Comparison of ENCODE assay signal across 10 cellular contexts in the genomic region with DNA sequence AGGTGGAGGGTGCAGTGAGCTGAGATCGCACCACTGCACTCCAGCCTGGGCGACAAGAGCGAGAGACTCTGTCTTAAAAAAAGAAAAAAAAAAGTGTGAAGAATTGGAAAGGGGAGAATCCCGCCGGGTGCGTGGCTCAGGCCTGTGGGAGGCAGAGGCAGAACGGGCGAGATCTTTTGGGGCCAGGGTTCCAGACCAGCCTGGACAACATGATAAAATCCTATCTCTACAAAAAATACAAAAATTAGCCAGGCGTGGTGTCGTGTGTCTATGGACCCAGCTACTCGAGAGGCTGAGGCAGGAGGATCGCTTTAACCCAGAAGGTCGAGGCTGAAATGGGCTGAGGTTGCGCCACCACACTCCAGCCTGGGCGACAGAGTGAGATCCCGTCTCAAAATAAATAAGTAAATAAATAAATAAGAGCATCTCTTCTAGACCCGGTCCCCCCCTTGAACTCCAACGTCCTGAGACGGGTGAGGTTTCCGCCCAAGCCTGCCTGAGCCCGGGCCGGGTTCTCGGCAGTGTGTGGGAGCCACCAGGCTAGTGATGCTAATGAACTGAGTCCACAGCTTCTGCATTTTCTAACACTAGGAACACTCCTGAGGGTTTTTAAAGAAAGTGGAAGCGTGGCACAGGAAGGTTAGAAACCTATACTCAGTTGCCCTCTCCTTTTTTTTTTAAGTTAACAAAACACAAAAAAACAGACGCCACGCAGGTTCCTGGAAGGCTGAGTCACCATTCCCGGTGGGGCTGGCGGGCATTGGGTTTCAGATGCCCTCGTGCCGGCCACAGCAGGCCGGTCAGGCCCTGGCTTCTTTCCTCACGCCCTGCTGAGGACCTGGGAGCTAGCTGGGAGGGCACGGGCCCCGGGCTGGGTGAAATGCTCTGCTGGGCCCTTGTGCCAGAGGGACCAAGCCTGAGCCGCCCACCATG. TPM values are rescaled to one million over a fixed set of nuclear protein-coding genes. Genes with fewer than 3 reads are reported as not detected.
DNase-seq lines count a peak whose midpoint lies in the region; ATAC-seq and TF ChIP-seq lines count a peak whose summit lies in the region.
"Had no signal": no experiment of that assay in that cellular context is flagged by ENCODE, and none has a peak within 500 bp of the region (broad histone marks: within the 10 kb centered on the region; RNA-seq: fewer than 3 reads in every experiment).

No MANE protein-coding gene starts in this region.

- no peaks in the 10 kb centered on the region for H3K27me3 ChIP-seq in RWPE2 (ENCODE audit: insufficient read depth, poor library complexity, severe bottlenecking)
- H3K27me3 ChIP-seq in skeletal muscle satellite cell (ENCODE audit: control insufficient read depth, insufficient read depth, low read length), result no peaks in the 10 kb centered on the region

- peak overlapping the region; percentile 57 for H3K27ac Mint-ChIP-seq in chondrocyte (ENCODE audit: unreplicated experiment)

- H3K4me2 ChIP-seq in skeletal muscle satellite cell (ENCODE audit: low read length), result peak overlapping the region; percentile 44

- no peaks in the 10 kb centered on the region for H3K9me3 ChIP-seq in RWPE2 (ENCODE audit: severe bottlenecking)
- H3K9me3 ChIP-seq in skeletal muscle satellite cell (replicated peaks; ENCODE audit: low read length), result no peaks in the 10 kb centered on the region

- H3K27ac ChIP-seq in RWPE2 (ENCODE audit: poor library complexity, severe bottlenecking), result peak overlapping the region; percentile 36

- TF ChIP-seq CTCF in RWPE2 (IDR thresholded peaks at IDR 0.05; ENCODE audit: poor library complexity, severe bottlenecking), result no peak
- no peak for TF ChIP-seq CTCF in chondrocyte (IDR thresholded peaks at IDR 0.05)

- H3K36me3 Mint-ChIP-seq in chondrocyte (ENCODE audit: low read depth), result peaks cover 13% of the 10 kb centered on the region

- H3K4me3 ChIP-seq in RWPE2 (ENCODE audit: severe bottlenecking) (no peak overlapping the region), skeletal muscle satellite cell (ENCODE audit: low read length) (no peak overlapping the region)

- H3K4me1 ChIP-seq in RWPE2 (ENCODE audit: insufficient read depth, poor library complexity, severe bottlenecking) (no peaks in the 10 kb centered on the region), skeletal muscle satellite cell (ENCODE audit: control insufficient read depth, insufficient read depth, low read length) (peaks cover 38% of the 10 kb centered on the region)

- peak overlapping the region; percentile 67 for H3K9ac ChIP-seq in skeletal muscle satellite cell (ENCODE audit: low read depth, low read length)

- H3K9me3 Mint-ChIP-seq in chondrocyte (ENCODE audit: low read depth), result no peaks in the 10 kb centered on the region

- no peak overlapping the region for H3K4me3 Mint-ChIP-seq in chondrocyte (ENCODE audit: unreplicated experiment)

- H3K27me3 Mint-ChIP-seq in chondrocyte (ENCODE audit: low read depth), result no peaks in the 10 kb centered on the region

- ATAC-seq in RWPE2 (ENCODE audit: low read depth), result no peak
- ATAC-seq in GM18909 (IDR thresholded peaks at IDR 0.05; ENCODE audit: poor library complexity, unreplicated experiment), result no peak
- no peak for ATAC-seq in GM18520 (IDR thresholded peaks at IDR 0.05; ENCODE audit: unreplicated experiment)

- H3K4me1 Mint-ChIP-seq in chondrocyte (ENCODE audit: low read depth), result peaks cover 34% of the 10 kb centered on the region

- DNase-seq in ELR (ENCODE audit: low read depth) (peak; percentile 43), RWPE2 (ENCODE audit: low spot score) (no peak), chondrocyte (ENCODE audit: low spot score) (no peak), NCI-H774 (lab: John Stamatoyannopoulos, UW) (no peak)
- DNase-seq: activated T-cell treated with anti-CD3 and anti-CD28 coated beads, Interleukin-2, amount 50 U/mL, for 1 hour; central memory CD4-positive, alpha-beta T cell; substantia nigra had no signal

- H3K36me3 ChIP-seq in RWPE2 (ENCODE audit: low read depth) (peaks cover 84% of the 10 kb centered on the region), skeletal muscle satellite cell (ENCODE audit: insufficient read depth, low read length) (peaks cover 69% of the 10 kb centered on the region)

RNA-seq across cellular contexts. Expression of a gene that starts 22.1 kb away (rescaled TPM):
- 240 to 246 TPM (median 245 TPM) in 3 replicates for total RNA-seq in chondrocyte
- total RNA-seq in skeletal muscle satellite cell (2012; rRNA removed), result 339 and 487 TPM in 2 replicates

RNA-seq across cellular contexts. Expression of a gene that starts 30.7 kb away (rescaled TPM):
- total RNA-seq in chondrocyte, result 110 to 119 TPM (median 113 TPM) in 3 replicates
- total RNA-seq in skeletal muscle satellite cell (2012; rRNA removed), result 102 and 112 TPM in 2 replicates

RNA-seq across cellular contexts. Expression of a gene that starts 48.2 kb away (rescaled TPM):
- 25.9 to 46.0 TPM (median 45.6 TPM) in 3 replicates for total RNA-seq in chondrocyte
- total RNA-seq in skeletal muscle satellite cell (2012; rRNA removed), result 43.3 and 44.1 TPM in 2 replicates

RNA-seq across cellular contexts. Expression of a gene that starts 58.9 kb away (rescaled TPM):
- 0.57 to 1.6 TPM (median 1.0 TPM) in 3 replicates for total RNA-seq in chondrocyte
- 0.44 and 0.76 TPM in 2 replicates for total RNA-seq in skeletal muscle satellite cell (2012; rRNA removed)
